In the genomic region with DNA sequence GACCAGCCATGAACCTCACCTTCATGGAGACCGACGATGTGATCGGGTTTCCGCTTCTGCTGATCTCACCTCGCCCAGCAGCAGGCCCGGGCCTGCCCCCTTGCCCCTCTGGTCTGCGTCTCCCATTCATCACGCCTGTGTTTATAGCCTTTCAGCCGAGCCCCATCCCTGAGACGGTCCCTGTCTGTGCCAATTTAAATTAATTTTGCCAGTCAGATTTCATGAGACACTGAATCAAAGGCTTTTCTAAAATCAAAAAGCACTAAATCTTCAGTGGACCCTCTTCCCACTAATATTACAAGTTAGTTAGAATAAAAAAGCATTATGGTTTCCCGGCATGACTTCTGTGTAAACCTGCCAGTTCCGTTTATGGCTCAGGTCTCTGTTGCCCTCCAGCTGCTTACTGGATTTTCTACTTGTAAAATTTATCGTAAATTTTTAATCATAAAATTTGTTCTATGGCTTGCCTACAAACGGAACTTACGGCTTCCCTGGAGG, we compare ENCODE assay signal across 18 cellular contexts.
"Had no signal": no experiment of that assay in that cellular context is flagged by ENCODE, and none has a peak within 500 bp of the region (broad histone marks: within the 10 kb centered on the region; RNA-seq: fewer than 3 reads in every experiment).

No MANE protein-coding gene starts in this region.

- H3K4me3 Mint-ChIP-seq: activated CD4-positive, alpha-beta memory T cell treated with anti-CD3 and anti-CD28 coated beads, Interleukin-2, amount 10 ng/mL, durations not matched to agents 7 days and 5 days; activated naive CD8-positive, alpha-beta T cell treated with anti-CD3 and anti-CD28 coated beads for 36 hours; activated T-cell treated with anti-CD3 and anti-CD28 coated beads, Interleukin-2, amount 50 U/mL, for 72 hours; naive thymus-derived CD8-positive, alpha-beta T cell; type B pancreatic cell had no signal

- H3K9me3 Mint-ChIP-seq: activated CD4-positive, alpha-beta memory T cell treated with anti-CD3 and anti-CD28 coated beads, Interleukin-2, amount 10 ng/mL, durations not matched to agents 7 days and 5 days; activated naive CD8-positive, alpha-beta T cell treated with anti-CD3 and anti-CD28 coated beads for 36 hours; activated T-cell treated with anti-CD3 and anti-CD28 coated beads, Interleukin-2, amount 50 U/mL, for 72 hours; naive thymus-derived CD8-positive, alpha-beta T cell; type B pancreatic cell had no signal

- H3K27me3 Mint-ChIP-seq: activated CD4-positive, alpha-beta memory T cell treated with anti-CD3 and anti-CD28 coated beads, Interleukin-2, amount 10 ng/mL, durations not matched to agents 7 days and 5 days had no signal

- H3K4me1 ChIP-seq: esophagus muscularis mucosa, heart left ventricle, suprapubic skin had no signal

- H3K36me3 ChIP-seq: esophagus muscularis mucosa, heart left ventricle, suprapubic skin had no signal

- H3K27ac ChIP-seq: esophagus muscularis mucosa, heart left ventricle, suprapubic skin had no signal

- H3K4me1 Mint-ChIP-seq: activated CD4-positive, alpha-beta memory T cell treated with anti-CD3 and anti-CD28 coated beads, Interleukin-2, amount 10 ng/mL, durations not matched to agents 7 days and 5 days; activated naive CD8-positive, alpha-beta T cell treated with anti-CD3 and anti-CD28 coated beads for 36 hours; naive thymus-derived CD8-positive, alpha-beta T cell had no signal

- H3K27me3 ChIP-seq: heart left ventricle had no signal

- H3K27ac Mint-ChIP-seq: activated CD4-positive, alpha-beta memory T cell treated with anti-CD3 and anti-CD28 coated beads, Interleukin-2, amount 10 ng/mL, durations not matched to agents 7 days and 5 days; activated naive CD8-positive, alpha-beta T cell treated with anti-CD3 and anti-CD28 coated beads for 36 hours; activated T-cell treated with anti-CD3 and anti-CD28 coated beads, Interleukin-2, amount 50 U/mL, for 72 hours; naive thymus-derived CD8-positive, alpha-beta T cell; type B pancreatic cell had no signal

- DNase-seq: activated CD4-positive, alpha-beta memory T cell treated with anti-CD3 and anti-CD28 coated beads, Interleukin-2, amount 10 ng/mL, durations not matched to agents 7 days and 5 days; activated CD4-positive, CD25-positive, alpha-beta regulatory T cell treated with anti-CD3 and anti-CD28 coated beads, Interleukin-2, amount 50 U/mL, for 72 hours; activated gamma-delta T cell treated with Interleukin-2 at 50 U/mL for 16 hours; activated naive CD8-positive, alpha-beta T cell treated with anti-CD3 and anti-CD28 coated beads for 36 hours; activated T-cell treated with anti-CD3 and anti-CD28 coated beads, Interleukin-2, amount 50 U/mL, for 72 hours; anterior cingulate cortex; heart left ventricle; mammary epithelial cell; mucosa of descending colon; naive thymus-derived CD8-positive, alpha-beta T cell; occipital lobe; stimulated activated CD4-positive, alpha-beta T cell treated with anti-CD3 and anti-CD28 coated beads, Interleukin-12 subunit alpha, Interleukin-12 subunit beta, amount 100 ng/mL, for 4 hours; stimulated activated naive CD4-positive, alpha-beta T cell had no signal

- H3K4me3 ChIP-seq: esophagus muscularis mucosa, heart left ventricle, mucosa of descending colon, suprapubic skin had no signal

- H3K36me3 Mint-ChIP-seq: activated naive CD8-positive, alpha-beta T cell treated with anti-CD3 and anti-CD28 coated beads for 36 hours; naive thymus-derived CD8-positive, alpha-beta T cell; type B pancreatic cell had no signal

- ATAC-seq: activated T-cell treated with anti-CD3 and anti-CD28 coated beads, Interleukin-2, amount 50 U/mL, for 72 hours; heart left ventricle; left lobe of liver; mucosa of descending colon; naive thymus-derived CD8-positive, alpha-beta T cell; sciatic nerve had no signal

- H3K9me3 ChIP-seq: esophagus muscularis mucosa, heart left ventricle, mucosa of descending colon, suprapubic skin had no signal
